In genomic region chr22:17113600-17113999, GRCh38 we compare ENCODE assay signal across 20 cellular contexts. TPM values are rescaled to one million over a fixed set of nuclear protein-coding genes. Genes with fewer than 3 reads are reported as not detected.
"Had no signal": no experiment of that assay in that cellular context is flagged by ENCODE, and none has a peak within 500 bp of the region (broad histone marks: within the 10 kb centered on the region; RNA-seq: fewer than 3 reads in every experiment).

No MANE protein-coding gene starts in this region.

- H3K9me3 ChIP-seq: gastroesophageal sphincter, heart left ventricle, lower lobe of right lung, thoracic aorta, upper lobe of left lung had no signal

- H3K9me3 Mint-ChIP-seq: activated CD4-positive, alpha-beta memory T cell treated with anti-CD3 and anti-CD28 coated beads for 36 hours; nephron; T-helper 1 cell treated with Interleukin-12 subunit alpha and Interleukin-12 subunit beta and Interleukin-4 antibody, amounts not matched to agents 30 μg/mL and 1 μg/mL, for 36 hours had no signal

- H3K4me3 Mint-ChIP-seq: activated CD4-positive, alpha-beta memory T cell treated with anti-CD3 and anti-CD28 coated beads for 36 hours; nephron; T-helper 1 cell treated with Interleukin-12 subunit alpha and Interleukin-12 subunit beta and Interleukin-4 antibody, amounts not matched to agents 30 μg/mL and 1 μg/mL, for 36 hours had no signal

- H3K27ac ChIP-seq: epithelial cell of prostate, gastroesophageal sphincter, lower lobe of right lung, thoracic aorta, upper lobe of left lung had no signal

- DNase-seq: activated CD4-positive, alpha-beta memory T cell treated with anti-CD3 and anti-CD28 coated beads for 36 hours; activated CD4-positive, alpha-beta T cell treated with anti-CD3 and anti-CD28 coated beads for 48 hours; activated gamma-delta T cell; activated T-cell treated with anti-CD3 and anti-CD28 coated beads, Interleukin-2, amount 50 U/mL, for 48 hours; amygdala; cerebellar nuclear complex; cortex of kidney; heart left ventricle; islet precursor cell; left colon; lower lobe of right lung; stimulated activated CD4-positive, alpha-beta T cell treated with anti-CD3 and anti-CD28 coated beads, Interleukin-4, amount 100 ng/mL, for 24 hours; stimulated activated naive CD4-positive, alpha-beta T cell treated with Interleukin-2 at 50 U/mL for 16 hours; upper lobe of left lung had no signal

- ATAC-seq: gastroesophageal sphincter, heart left ventricle, left colon, lower lobe of right lung had no signal

- H3K27me3 ChIP-seq: heart left ventricle, upper lobe of left lung had no signal

- H3K27ac Mint-ChIP-seq: activated CD4-positive, alpha-beta memory T cell treated with anti-CD3 and anti-CD28 coated beads for 36 hours; nephron; T-helper 1 cell treated with Interleukin-12 subunit alpha and Interleukin-12 subunit beta and Interleukin-4 antibody, amounts not matched to agents 30 μg/mL and 1 μg/mL, for 36 hours had no signal

- H3K27me3 Mint-ChIP-seq: activated CD4-positive, alpha-beta memory T cell treated with anti-CD3 and anti-CD28 coated beads for 36 hours had no signal

RNA-seq across cellular contexts. Expression of gene TMEM121B, which starts 7.6 kb away (rescaled TPM):
- total RNA-seq: bronchial epithelial cell had no signal
